Comparison of ENCODE assay signal across 1 cellular context in genomic region chr16:56948234-56948633, GRCh38.
TF ChIP-seq lines count a peak whose summit lies in the region.

No MANE protein-coding gene starts in this region.

TF ChIP-seq in IMR-90, 13 proteins besides CTCF, POLR2A, EP300 and RAD21 (continued from another document):
- no peak for TF ChIP-seq USF2 (IDR thresholded peaks at IDR 0.05; ENCODE audit: low read depth, low read length)
TF ChIP-seq in IMR-90: peak in this region for 0.
